ENCODE assay signal across 6 cellular contexts in genomic region chr1:155126494-155127104, GRCh38. TPM values are rescaled to one million over a fixed set of nuclear protein-coding genes. Genes with fewer than 3 reads are reported as not detected.
DNase-seq lines count a peak whose midpoint lies in the region; ATAC-seq and TF ChIP-seq lines count a peak whose summit lies in the region.

No MANE protein-coding gene starts in this region.

- no peak overlapping the region for H3K27ac ChIP-seq in CD4-positive, alpha-beta memory T cell (ENCODE audit: low read depth, low read length)
- H3K27ac ChIP-seq in muscle layer of duodenum (ENCODE audit: low read length): peak overlapping the region; percentile 81

- peaks cover 32% of the 10 kb centered on the region for H3K4me1 ChIP-seq in CD4-positive, alpha-beta memory T cell (ENCODE audit: insufficient read depth, low read length)
- H3K4me1 ChIP-seq in muscle layer of duodenum (ENCODE audit: control insufficient read depth in 1 of 2, insufficient read depth in 2 of 2, low read length in 2 of 2): peaks cover 0 to 40% of the 10 kb centered on the region in 2 donors

- no peaks in the 10 kb centered on the region for H3K36me3 Mint-ChIP-seq in CD4-positive, alpha-beta memory T cell

- peak overlapping the region; percentile 52 to 58 for H3K4me3 ChIP-seq in CD4-positive, alpha-beta memory T cell (ENCODE audit: low read length in 2 of 2)
- H3K4me3 ChIP-seq in cardiac fibroblast (replicated peaks in 1 of 2; ENCODE audit: low read depth in 2 of 2, low read length in 2 of 2) (peak overlapping the region; percentile 23 to 55), muscle layer of duodenum (ENCODE audit: low read depth in 1 of 2, low read length in 2 of 2) (peak overlapping the region; percentile 67 to 84)

- DNase-seq in CD4-positive, alpha-beta memory T cell: peak; percentile 33 to 63 (median 40)
- DNase-seq in NCI-H526 treated with DMSO at 0.1 percent for 48 hours (lab: John Stamatoyannopoulos, UW): peak; percentile 100
- DNase-seq in cardiac fibroblast (ENCODE audit: low read depth in 2 of 2): peak in 1 of 2 donors; percentile 26

- POLR2A ChIA-PET in CD4-positive, alpha-beta memory T cell (lab: Charles Lee; ENCODE audit: partially characterized antibody): no interaction called here

- peaks cover 9 to 15% of the 10 kb centered on the region in 2 donors for H3K27me3 Mint-ChIP-seq in CD4-positive, alpha-beta memory T cell

- peaks cover 0 to 2% (median 0%) of the 10 kb centered on the region in 8 donors for H3K9me3 Mint-ChIP-seq in CD4-positive, alpha-beta memory T cell

- H3K27ac Mint-ChIP-seq in CD4-positive, alpha-beta memory T cell: peak overlapping the region in 4 of 7 donors; percentile 15 to 78 (median 72)

- ATAC-seq in HG02642 (IDR thresholded peaks at IDR 0.05; ENCODE audit: poor library complexity, unreplicated experiment): no peak
- no peak for ATAC-seq in HG03520 (IDR thresholded peaks at IDR 0.05; ENCODE audit: unreplicated experiment)

- intact Hi-C loops in CD4-positive, alpha-beta memory T cell (cut with micrococcal nuclease): loop anchor here (2.0 to 5.0 kb wide), 2 partner anchors 14 to 34 kb away; partner anchors contain the start of gene DPM3

- peaks cover 18 to 42% (median 27%) of the 10 kb centered on the region in 4 donors for H3K4me1 Mint-ChIP-seq in CD4-positive, alpha-beta memory T cell

- H3K4me3 Mint-ChIP-seq in CD4-positive, alpha-beta memory T cell: peak overlapping the region; percentile 80 to 94 (median 89)

- no peak for TF ChIP-seq CTCF in cardiac fibroblast (IDR thresholded peaks at IDR 0.05; ENCODE audit: low read depth, low read length)

- H3K9me3 ChIP-seq in CD4-positive, alpha-beta memory T cell (ENCODE audit: control insufficient read depth in 1 of 2, low read length in 2 of 2): no peaks in the 10 kb centered on the region
- no peaks in the 10 kb centered on the region for H3K9me3 ChIP-seq in muscle layer of duodenum (ENCODE audit: control insufficient read depth in 1 of 2, low read length in 2 of 2)

- CTCF ChIA-PET in CD4-positive, alpha-beta memory T cell (lab: Charles Lee; ENCODE audit: partially characterized antibody): no interaction called here

- H3K36me3 ChIP-seq in CD4-positive, alpha-beta memory T cell (ENCODE audit: insufficient read depth, low read length): no peaks in the 10 kb centered on the region
- peaks cover 2 to 4% of the 10 kb centered on the region in 2 donors for H3K36me3 ChIP-seq in muscle layer of duodenum (ENCODE audit: control insufficient read depth in 1 of 2, insufficient read depth in 2 of 2, low read length in 2 of 2)

- H3K27me3 ChIP-seq in CD4-positive, alpha-beta memory T cell (ENCODE audit: insufficient read depth, low read length): peaks cover 12% of the 10 kb centered on the region
- H3K27me3 ChIP-seq in muscle layer of duodenum (ENCODE audit: low read depth, low read length): peaks cover 9% of the 10 kb centered on the region

RNA-seq across cellular contexts. Expression of gene EFNA1, which starts 1.1 kb away (rescaled TPM):
- 1 to 10 TPM; 1.2 to 1.9 TPM for total RNA-seq in CD4-positive, alpha-beta memory T cell
- polyA plus RNA-seq in CD4-positive, alpha-beta memory T cell: 1 to 10 TPM in 1 of 2 donors, under 1 TPM in 1; 0.84 to 2.0 TPM

RNA-seq across cellular contexts. Expression of gene SLC50A1, which starts 9.1 kb away (rescaled TPM):
- 10 to 100 TPM; 20.1 to 22.8 TPM for total RNA-seq in CD4-positive, alpha-beta memory T cell
- polyA plus RNA-seq in CD4-positive, alpha-beta memory T cell: 10 to 100 TPM; 50.3 to 91.7 TPM

RNA-seq across cellular contexts. Expression of gene DPM3, which starts 13.7 kb away (rescaled TPM):
- total RNA-seq in CD4-positive, alpha-beta memory T cell: 10 to 100 TPM; 51.6 to 53.6 TPM
- polyA plus RNA-seq in CD4-positive, alpha-beta memory T cell: 100 to 1,000 TPM; 101 to 119 TPM

RNA-seq across cellular contexts. Expression of gene KRTCAP2, which starts 46.5 kb away (rescaled TPM):
- total RNA-seq in CD4-positive, alpha-beta memory T cell: 100 to 1,000 TPM; 173 to 180 TPM
- polyA plus RNA-seq in CD4-positive, alpha-beta memory T cell: 100 to 1,000 TPM; 469 to 488 TPM

RNA-seq across cellular contexts. Expression of gene TRIM46, which starts 47.0 kb away (rescaled TPM):
- 1 to 10 TPM; 8.4 to 8.5 TPM for total RNA-seq in CD4-positive, alpha-beta memory T cell
- 1 to 10 TPM; 1.6 to 3.6 TPM for polyA plus RNA-seq in CD4-positive, alpha-beta memory T cell
